Comparison of ENCODE assay signal across 28 cellular contexts in genomic region chr18:833197-833596, GRCh38.
"Had no signal": no experiment of that assay in that cellular context is flagged by ENCODE, and none has a peak within 500 bp of the region (broad histone marks: within the 10 kb centered on the region; RNA-seq: fewer than 3 reads in every experiment).

No MANE protein-coding gene starts in this region.

- H3K36me3 ChIP-seq: gastrocnemius medialis, left lung, suprapubic skin, thyroid gland had no signal

- H3K27ac Mint-ChIP-seq: mesothelial cell of epicardium, naive B cell, progenitor cell of endocrine pancreas had no signal

- H3K27me3 ChIP-seq: gastrocnemius medialis, suprapubic skin, thyroid gland had no signal

- H3K27ac ChIP-seq: epithelial cell of prostate, gastrocnemius medialis, left lung, parathyroid adenoma, suprapubic skin, thyroid gland had no signal

- DNase-seq: cortex of kidney; effector CD4-positive, alpha-beta T cell; foreskin fibroblast; gastrocnemius medialis; head of caudate nucleus; kidney; left lung; mesenchymal stem cell; mucosa of descending colon; naive B cell; stimulated activated CD4-positive, alpha-beta T cell treated with anti-CD3 and anti-CD28 coated beads, Interleukin-12 subunit alpha, Interleukin-12 subunit beta, amount 100 ng/mL, for 4 hours; stimulated activated CD4-positive, alpha-beta T cell treated with anti-CD3 and anti-CD28 coated beads, Interleukin-1b, Interleukin-23, amount 100 ng/mL, for 48 hours; stimulated activated CD4-positive, alpha-beta T cell treated with anti-CD3 and anti-CD28 coated beads, Interleukin-4, amount 100 ng/mL, for 1 hour; stimulated activated CD8-positive, alpha-beta memory T cell treated with anti-CD3 and anti-CD28 coated beads, Interleukin-4, amount 100 ng/mL, for 48 hours; stimulated activated naive CD4-positive, alpha-beta T cell; stimulated activated naive CD8-positive, alpha-beta T cell treated with anti-CD3 and anti-CD28 coated beads, Interleukin-15, amount 100 ng/mL, for 72 hours; thyroid gland; trophoblast cell had no signal

- ATAC-seq: esophagus mucosa; gastrocnemius medialis; left lung; mucosa of descending colon; natural killer cell treated with Interleukin-12 subunit alpha and Interleukin-12 subunit beta and Interleukin-15 and Interleukin-18, amount 100 ng/mL, for 72 hours; sciatic nerve; stimulated activated naive CD8-positive, alpha-beta T cell treated with anti-CD3 and anti-CD28 coated beads, Interleukin-15, amount 100 ng/mL, for 72 hours had no signal

- H2AFZ ChIP-seq: parathyroid adenoma had no signal

- H3K9me3 Mint-ChIP-seq: mesothelial cell of epicardium; natural killer cell treated with Interleukin-12 subunit alpha and Interleukin-12 subunit beta and Interleukin-15 and Interleukin-18, amount 100 ng/mL, for 72 hours; neural crest cell; stimulated activated naive CD8-positive, alpha-beta T cell treated with anti-CD3 and anti-CD28 coated beads, Interleukin-15, amount 100 ng/mL, for 72 hours had no signal

- H3K4me3 ChIP-seq: gastrocnemius medialis, left lung, mucosa of descending colon, smooth muscle cell, suprapubic skin, thyroid gland had no signal

- H3K79me2 ChIP-seq: parathyroid adenoma had no signal

- FAIRE-seq: kidney had no signal

- H3K4me2 ChIP-seq: smooth muscle cell had no signal

- H3K36me3 Mint-ChIP-seq: mesothelial cell of epicardium; naive B cell; natural killer cell treated with Interleukin-12 subunit alpha and Interleukin-12 subunit beta and Interleukin-15 and Interleukin-18, amount 100 ng/mL, for 72 hours had no signal

- H3K27me3 Mint-ChIP-seq: stimulated activated naive CD8-positive, alpha-beta T cell treated with anti-CD3 and anti-CD28 coated beads, Interleukin-15, amount 100 ng/mL, for 72 hours had no signal

- H3K4me3 Mint-ChIP-seq: mesothelial cell of epicardium; naive B cell; natural killer cell treated with Interleukin-12 subunit alpha and Interleukin-12 subunit beta and Interleukin-15 and Interleukin-18, amount 100 ng/mL, for 72 hours; neural crest cell; stimulated activated naive CD8-positive, alpha-beta T cell treated with anti-CD3 and anti-CD28 coated beads, Interleukin-15, amount 100 ng/mL, for 72 hours had no signal

- H3K9ac ChIP-seq: parathyroid adenoma had no signal

- H3K4me1 ChIP-seq: gastrocnemius medialis, parathyroid adenoma had no signal

- H3K9me3 ChIP-seq: gastrocnemius medialis, left lung, mucosa of descending colon, suprapubic skin, thyroid gland had no signal
